1 cellular context compared by ENCODE assay signal in genomic region chr15:89330881-89331595, GRCh38.
TF ChIP-seq lines count a peak whose summit lies in the region.

No MANE protein-coding gene starts in this region.

TF ChIP-seq in HepG2, 621 proteins besides CTCF, POLR2A, EP300 and RAD21:
- TF ChIP-seq ZBTB20 (CRISPR knock-in tag; IDR thresholded peaks at IDR 0.05; ENCODE audit: borderline replicate concordance, low read depth), result no peak
- no peak for TF ChIP-seq SIN3B (IDR thresholded peaks at IDR 0.05; ENCODE audit: low read length)
- TF ChIP-seq ZNF143 (CRISPR knock-in tag; IDR thresholded peaks at IDR 0.05), result no peak
- no peak for TF ChIP-seq USF2 (IDR thresholded peaks at IDR 0.05; ENCODE audit: low read depth, low read length)
- TF ChIP-seq USF2 (CRISPR knock-in tag; IDR thresholded peaks at IDR 0.05; ENCODE audit: borderline replicate concordance), result no peak
- TF ChIP-seq ZNF724P (CRISPR knock-in tag; IDR thresholded peaks at IDR 0.05; ENCODE audit: borderline replicate concordance), result no peak
- no peak for TF ChIP-seq ZNF18 (CRISPR knock-in tag; IDR thresholded peaks at IDR 0.05; ENCODE audit: insufficient replicate concordance)
